ENCODE assay signal across 1 cellular context in the genomic region with DNA sequence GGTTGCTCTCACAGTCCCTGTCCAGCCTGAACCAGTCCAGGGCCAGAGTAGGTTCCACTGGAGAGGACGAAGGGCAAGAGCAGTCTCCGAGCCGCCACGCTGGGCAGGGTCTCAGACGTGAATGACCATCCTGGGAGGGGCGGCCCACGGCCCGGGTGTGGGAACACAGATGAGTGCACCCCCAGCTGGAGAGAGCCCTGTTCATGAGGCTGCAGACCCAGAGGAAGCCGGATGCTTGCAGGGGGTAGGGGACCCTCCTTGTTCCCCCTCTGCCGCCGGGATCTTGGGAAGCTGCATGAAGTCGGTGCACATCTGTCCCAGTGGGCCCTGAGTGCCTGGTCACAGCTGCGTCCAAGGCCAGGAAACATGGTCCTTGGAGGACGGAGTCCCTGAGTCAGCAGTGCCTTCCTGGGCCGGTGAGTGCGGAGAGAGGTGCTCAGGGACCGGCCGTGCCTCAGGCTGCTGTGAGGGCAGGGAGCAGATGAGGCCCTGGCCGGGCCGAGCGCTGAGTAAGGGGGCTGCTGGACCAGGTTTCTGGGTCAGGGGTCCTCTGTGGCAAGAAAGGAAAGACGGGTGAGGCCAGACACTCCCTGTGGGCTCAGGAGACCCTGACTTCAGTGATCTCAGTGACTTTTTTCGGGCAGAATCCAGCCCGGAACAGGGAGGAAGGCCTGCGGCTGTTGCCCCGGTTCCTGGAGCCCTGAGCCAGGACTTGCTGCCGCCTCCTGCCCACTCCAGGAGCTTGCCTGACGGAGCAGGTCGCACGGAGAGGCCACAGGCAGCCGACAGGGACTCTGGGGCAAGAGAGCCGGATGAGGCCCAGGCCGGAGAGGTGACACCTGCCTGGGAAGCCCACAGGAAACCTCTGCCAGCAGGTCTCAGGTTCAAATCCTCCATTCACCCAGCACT.
A peak's percentile ranks its signal among the peaks of the same experiment; 100 is the strongest.
TF ChIP-seq lines count a peak whose summit lies in the region.

No MANE protein-coding gene starts in this region.

TF ChIP-seq in HepG2, 621 proteins besides CTCF, POLR2A, EP300 and RAD21 (continued from another document and continues in another):
- TF ChIP-seq, protein P1, sequence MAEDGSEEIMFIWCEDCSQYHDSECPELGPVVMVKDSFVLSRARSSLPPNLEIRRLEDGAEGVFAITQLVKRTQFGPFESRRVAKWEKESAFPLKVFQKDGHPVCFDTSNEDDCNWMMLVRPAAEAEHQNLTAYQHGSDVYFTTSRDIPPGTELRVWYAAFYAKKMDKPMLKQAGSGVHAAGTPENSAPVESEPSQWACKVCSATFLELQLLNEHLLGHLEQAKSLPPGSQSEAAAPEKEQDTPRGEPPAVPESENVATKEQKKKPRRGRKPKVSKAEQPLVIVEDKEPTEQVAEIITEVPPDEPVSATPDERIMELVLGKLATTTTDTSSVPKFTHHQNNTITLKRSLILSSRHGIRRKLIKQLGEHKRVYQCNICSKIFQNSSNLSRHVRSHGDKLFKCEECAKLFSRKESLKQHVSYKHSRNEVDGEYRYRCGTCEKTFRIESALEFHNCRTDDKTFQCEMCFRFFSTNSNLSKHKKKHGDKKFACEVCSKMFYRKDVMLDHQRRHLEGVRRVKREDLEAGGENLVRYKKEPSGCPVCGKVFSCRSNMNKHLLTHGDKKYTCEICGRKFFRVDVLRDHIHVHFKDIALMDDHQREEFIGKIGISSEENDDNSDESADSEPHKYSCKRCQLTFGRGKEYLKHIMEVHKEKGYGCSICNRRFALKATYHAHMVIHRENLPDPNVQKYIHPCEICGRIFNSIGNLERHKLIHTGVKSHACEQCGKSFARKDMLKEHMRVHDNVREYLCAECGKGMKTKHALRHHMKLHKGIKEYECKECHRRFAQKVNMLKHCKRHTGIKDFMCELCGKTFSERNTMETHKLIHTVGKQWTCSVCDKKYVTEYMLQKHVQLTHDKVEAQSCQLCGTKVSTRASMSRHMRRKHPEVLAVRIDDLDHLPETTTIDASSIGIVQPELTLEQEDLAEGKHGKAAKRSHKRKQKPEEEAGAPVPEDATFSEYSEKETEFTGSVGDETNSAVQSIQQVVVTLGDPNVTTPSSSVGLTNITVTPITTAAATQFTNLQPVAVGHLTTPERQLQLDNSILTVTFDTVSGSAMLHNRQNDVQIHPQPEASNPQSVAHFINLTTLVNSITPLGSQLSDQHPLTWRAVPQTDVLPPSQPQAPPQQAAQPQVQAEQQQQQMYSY (CRISPR knock-in tag; IDR thresholded peaks at IDR 0.05) = peak; percentile 91
- TF ChIP-seq MLLT10 (CRISPR knock-in tag; IDR thresholded peaks at IDR 0.05) (no peak), PCBP1 (IDR thresholded peaks at IDR 0.05; ENCODE audit: borderline replicate concordance, low read depth, low read length) (no peak), ZNF619 (CRISPR knock-in tag; IDR thresholded peaks at IDR 0.05) (no peak), ATAD3A (CRISPR knock-in tag; IDR thresholded peaks at IDR 0.05) (no peak), ZFP37 (CRISPR knock-in tag; IDR thresholded peaks at IDR 0.05; ENCODE audit: borderline replicate concordance) (no peak), RBAK (CRISPR knock-in tag; IDR thresholded peaks at IDR 0.05) (no peak), ZSCAN20 (CRISPR knock-in tag; IDR thresholded peaks at IDR 0.05; ENCODE audit: borderline replicate concordance) (no peak), SPEN (CRISPR knock-in tag; IDR thresholded peaks at IDR 0.05; ENCODE audit: low read depth) (no peak; the same call in 1 of the 2 replicates), HNRNPL (IDR thresholded peaks at IDR 0.05; ENCODE audit: low read depth, low read length) (peak; percentile 83; the same call in 1 of the 2 replicates), ZFX (CRISPR knock-in tag; IDR thresholded peaks at IDR 0.05; ENCODE audit: low read depth) (peak; percentile 87), KAT7 (CRISPR knock-in tag; IDR thresholded peaks at IDR 0.05; ENCODE audit: borderline replicate concordance) (no peak), ZNF33B (CRISPR knock-in tag; IDR thresholded peaks at IDR 0.05) (no peak), ZNF33A (CRISPR knock-in tag; IDR thresholded peaks at IDR 0.05; ENCODE audit: borderline replicate concordance) (no peak), MXD4 (CRISPR knock-in tag; IDR thresholded peaks at IDR 0.05) (0 out of 2 replicates have a peak, but pooled peaks have one; percentile 14), STAG1 (CRISPR knock-in tag; IDR thresholded peaks at IDR 0.05) (no peak), GABPA (IDR thresholded peaks at IDR 0.05; ENCODE audit: low read depth, low read length) (no peak), GABPA (CRISPR knock-in tag; IDR thresholded peaks at IDR 0.05; ENCODE audit: low read depth) (no peak), HCFC1 (IDR thresholded peaks at IDR 0.05; ENCODE audit: low read depth, low read length) (no peak), MAFK (conservative IDR thresholded peaks at IDR 0.05 in 1 of 2, IDR thresholded peaks at IDR 0.05 in 1 of 2; ENCODE audit: low read length in 2 of 2) (peak; percentile 50 to 60), ZNF557 (CRISPR knock-in tag; IDR thresholded peaks at IDR 0.05) (no peak), TBX2 (CRISPR knock-in tag; IDR thresholded peaks at IDR 0.05; ENCODE audit: borderline replicate concordance) (peak; percentile 50; the same call in 1 of the 2 replicates), PPARG (CRISPR knock-in tag; conservative IDR thresholded peaks at IDR 0.05) (no peak), ZSCAN21 (CRISPR knock-in tag; IDR thresholded peaks at IDR 0.05; ENCODE audit: borderline replicate concordance) (no peak), ZNF10 (CRISPR knock-in tag; IDR thresholded peaks at IDR 0.05; ENCODE audit: borderline replicate concordance, low read depth) (no peak), ZFY (CRISPR knock-in tag; IDR thresholded peaks at IDR 0.05) (peak; percentile 74), ZNF296 (CRISPR knock-in tag; conservative IDR thresholded peaks at IDR 0.05) (no peak), ZNF792 (CRISPR knock-in tag; IDR thresholded peaks at IDR 0.05) (no peak), ZNF547 (CRISPR knock-in tag; IDR thresholded peaks at IDR 0.05) (no peak), DPF2 (CRISPR knock-in tag; IDR thresholded peaks at IDR 0.05; ENCODE audit: borderline replicate concordance, low read depth) (no peak), AHDC1 (CRISPR knock-in tag; IDR thresholded peaks at IDR 0.05; ENCODE audit: borderline replicate concordance) (no peak), NFATC3 (CRISPR knock-in tag; IDR thresholded peaks at IDR 0.05) (no peak), ZNF670 (CRISPR knock-in tag; IDR thresholded peaks at IDR 0.05; ENCODE audit: borderline replicate concordance) (no peak), KDM5B (CRISPR knock-in tag; IDR thresholded peaks at IDR 0.05; ENCODE audit: borderline replicate concordance) (no peak; the same call in 1 of the 2 replicates), RFXANK (CRISPR knock-in tag; IDR thresholded peaks at IDR 0.05) (no peak), AHR (CRISPR knock-in tag; IDR thresholded peaks at IDR 0.05) (0 out of 2 replicates have a peak, but pooled peaks have one; percentile 10), GPN1 (CRISPR knock-in tag; IDR thresholded peaks at IDR 0.05; ENCODE audit: borderline replicate concordance) (no peak), SALL2 (CRISPR knock-in tag; IDR thresholded peaks at IDR 0.05) (no peak), ZNF343 (CRISPR knock-in tag; IDR thresholded peaks at IDR 0.05) (no peak), TCF7L2 (IDR thresholded peaks at IDR 0.05; ENCODE audit: low read depth, low read length) (no peak), SRY (CRISPR knock-in tag; IDR thresholded peaks at IDR 0.05) (0 out of 2 replicates have a peak, but pooled peaks have one; percentile 21), MAFF (IDR thresholded peaks at IDR 0.05; ENCODE audit: low read depth, low read length) (peak; percentile 29; the same call in 1 of the 2 replicates), KDM2A (CRISPR knock-in tag; IDR thresholded peaks at IDR 0.05; ENCODE audit: borderline replicate concordance, low read depth) (no peak), KDM4B (CRISPR knock-in tag; IDR thresholded peaks at IDR 0.05) (0 out of 2 replicates have a peak, but pooled peaks have one; percentile 15), CSRNP2 (CRISPR knock-in tag; conservative IDR thresholded peaks at IDR 0.05; ENCODE audit: low read depth) (no peak), AGO1 (IDR thresholded peaks at IDR 0.05; ENCODE audit: low read depth, low read length, poor library complexity, severe bottlenecking) (peak; percentile 70), ZNF703 (CRISPR knock-in tag; IDR thresholded peaks at IDR 0.05; ENCODE audit: borderline replicate concordance) (no peak), SNAI1 (CRISPR knock-in tag; IDR thresholded peaks at IDR 0.05; ENCODE audit: borderline replicate concordance) (no peak), ATF1 (CRISPR knock-in tag; IDR thresholded peaks at IDR 0.05) (no peak), XRCC5 (optimal IDR thresholded peaks at IDR 0.05; ENCODE audit: low read length) (peak; percentile 52), HNRNPLL (IDR thresholded peaks at IDR 0.05; ENCODE audit: low read depth, low read length, poor library complexity, severe bottlenecking) (peak; percentile 59), THAP7 (CRISPR knock-in tag; IDR thresholded peaks at IDR 0.05) (no peak), FOXP1 (IDR thresholded peaks at IDR 0.05) (no peak), FOXP1 (CRISPR knock-in tag; IDR thresholded peaks at IDR 0.05) (no peak)
- TF ChIP-seq, protein P2, sequence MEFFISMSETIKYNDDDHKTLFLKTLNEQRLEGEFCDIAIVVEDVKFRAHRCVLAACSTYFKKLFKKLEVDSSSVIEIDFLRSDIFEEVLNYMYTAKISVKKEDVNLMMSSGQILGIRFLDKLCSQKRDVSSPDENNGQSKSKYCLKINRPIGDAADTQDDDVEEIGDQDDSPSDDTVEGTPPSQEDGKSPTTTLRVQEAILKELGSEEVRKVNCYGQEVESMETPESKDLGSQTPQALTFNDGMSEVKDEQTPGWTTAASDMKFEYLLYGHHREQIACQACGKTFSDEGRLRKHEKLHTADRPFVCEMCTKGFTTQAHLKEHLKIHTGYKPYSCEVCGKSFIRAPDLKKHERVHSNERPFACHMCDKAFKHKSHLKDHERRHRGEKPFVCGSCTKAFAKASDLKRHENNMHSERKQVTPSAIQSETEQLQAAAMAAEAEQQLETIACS (CRISPR knock-in tag; IDR thresholded peaks at IDR 0.05) = no peak
- TF ChIP-seq, protein P3, sequence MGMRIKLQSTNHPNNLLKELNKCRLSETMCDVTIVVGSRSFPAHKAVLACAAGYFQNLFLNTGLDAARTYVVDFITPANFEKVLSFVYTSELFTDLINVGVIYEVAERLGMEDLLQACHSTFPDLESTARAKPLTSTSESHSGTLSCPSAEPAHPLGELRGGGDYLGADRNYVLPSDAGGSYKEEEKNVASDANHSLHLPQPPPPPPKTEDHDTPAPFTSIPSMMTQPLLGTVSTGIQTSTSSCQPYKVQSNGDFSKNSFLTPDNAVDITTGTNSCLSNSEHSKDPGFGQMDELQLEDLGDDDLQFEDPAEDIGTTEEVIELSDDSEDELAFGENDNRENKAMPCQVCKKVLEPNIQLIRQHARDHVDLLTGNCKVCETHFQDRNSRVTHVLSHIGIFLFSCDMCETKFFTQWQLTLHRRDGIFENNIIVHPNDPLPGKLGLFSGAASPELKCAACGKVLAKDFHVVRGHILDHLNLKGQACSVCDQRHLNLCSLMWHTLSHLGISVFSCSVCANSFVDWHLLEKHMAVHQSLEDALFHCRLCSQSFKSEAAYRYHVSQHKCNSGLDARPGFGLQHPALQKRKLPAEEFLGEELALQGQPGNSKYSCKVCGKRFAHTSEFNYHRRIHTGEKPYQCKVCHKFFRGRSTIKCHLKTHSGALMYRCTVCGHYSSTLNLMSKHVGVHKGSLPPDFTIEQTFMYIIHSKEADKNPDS (CRISPR knock-in tag; IDR thresholded peaks at IDR 0.05) = no peak
